3 cellular contexts compared by ENCODE assay signal in the genomic region with DNA sequence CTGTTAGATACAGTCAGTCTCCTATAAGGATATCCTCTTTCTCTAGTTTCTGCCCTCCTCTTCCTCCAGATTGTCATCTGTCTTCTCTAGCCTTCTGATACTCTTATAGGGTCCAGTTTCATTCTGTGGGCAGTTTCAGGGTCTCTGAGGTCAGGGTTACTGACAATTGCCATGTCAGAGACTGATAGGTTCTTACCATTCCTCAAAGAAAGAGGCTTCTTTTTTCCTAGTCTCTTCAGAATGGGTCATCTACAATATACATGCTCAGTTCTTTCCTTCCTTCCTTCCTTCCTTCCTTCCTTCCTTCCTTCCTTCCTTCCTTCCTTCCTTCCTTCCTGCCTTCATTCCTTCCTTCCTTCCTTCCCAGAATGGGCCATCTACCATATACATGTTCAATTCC. TPM values are rescaled to one million over a fixed set of nuclear protein-coding genes. Genes with fewer than 3 reads are reported as not detected.
"Had no signal": no experiment of that assay in that cellular context is flagged by ENCODE, and none has a peak within 500 bp of the region (broad histone marks: within the 10 kb centered on the region; RNA-seq: fewer than 3 reads in every experiment).

No MANE protein-coding gene starts in this region.

- DNase-seq: GDM1, GF-D8 had no signal

- H3K4me3 ChIP-seq: GM12878 had no signal

RNA-seq across cellular contexts. Expression of a gene that starts 48.1 kb away (rescaled TPM):
- total RNA-seq: GM12878 had no signal
